19 cellular contexts compared by ENCODE assay signal in genomic region chr15:33009026-33009425, GRCh38.
"Had no signal": no experiment of that assay in that cellular context is flagged by ENCODE, and none has a peak within 500 bp of the region (broad histone marks: within the 10 kb centered on the region; RNA-seq: fewer than 3 reads in every experiment).

No MANE protein-coding gene starts in this region.

- H3K36me3 ChIP-seq: esophagus squamous epithelium, neutrophil had no signal

- H3K9me3 Mint-ChIP-seq: central memory CD8-positive, alpha-beta T cell; stimulated activated effector memory CD8-positive, alpha-beta T cell treated with anti-CD3 and anti-CD28 coated beads, Interleukin-12 subunit alpha, Interleukin-12 subunit beta, amount 100 ng/mL, for 72 hours; type B pancreatic cell had no signal

- ATAC-seq: foreskin keratinocyte; stimulated activated effector memory CD8-positive, alpha-beta T cell treated with anti-CD3 and anti-CD28 coated beads, Interleukin-12 subunit alpha, Interleukin-12 subunit beta, amount 100 ng/mL, for 72 hours had no signal

- H3K27me3 Mint-ChIP-seq: central memory CD8-positive, alpha-beta T cell; type B pancreatic cell had no signal

- H3K27ac ChIP-seq: foreskin keratinocyte, neutrophil had no signal

- H3K4me3 Mint-ChIP-seq: brain; central memory CD8-positive, alpha-beta T cell; immature natural killer cell; stimulated activated effector memory CD8-positive, alpha-beta T cell treated with anti-CD3 and anti-CD28 coated beads, Interleukin-12 subunit alpha, Interleukin-12 subunit beta, amount 100 ng/mL, for 72 hours; type B pancreatic cell had no signal

- H3K9me3 ChIP-seq: esophagus squamous epithelium, neutrophil had no signal

- H3K27me3 ChIP-seq: esophagus squamous epithelium, foreskin keratinocyte had no signal

- H3K4me3 ChIP-seq: esophagus squamous epithelium had no signal

- H3K27ac Mint-ChIP-seq: brain; immature natural killer cell; stimulated activated effector memory CD8-positive, alpha-beta T cell treated with anti-CD3 and anti-CD28 coated beads, Interleukin-12 subunit alpha, Interleukin-12 subunit beta, amount 100 ng/mL, for 72 hours; type B pancreatic cell had no signal

- FAIRE-seq: endothelial cell of umbilical vein had no signal

- DNase-seq: activated CD4-positive, alpha-beta T cell treated with anti-CD3 and anti-CD28 coated beads for 1 hour; activated CD4-positive, alpha-beta T cell treated with anti-CD3 and anti-CD28 coated beads, Interleukin-2, amount 50 U/mL, for 48 hours; activated effector memory CD4-positive, alpha-beta T cell treated with Interleukin-2 at 50 U/mL for 16 hours; activated naive CD4-positive, alpha-beta T cell treated with anti-CD3 and anti-CD28 coated beads, Interleukin-2, amount 50 U/mL, for 16 hours; cortex of kidney; effector CD8-positive, alpha-beta T cell; esophagus squamous epithelium; foreskin keratinocyte; head of caudate nucleus; immature natural killer cell; naive thymus-derived CD8-positive, alpha-beta T cell; T-helper 1 cell; T1000 had no signal

- H3K36me3 Mint-ChIP-seq: brain; immature natural killer cell; stimulated activated effector memory CD8-positive, alpha-beta T cell treated with anti-CD3 and anti-CD28 coated beads, Interleukin-12 subunit alpha, Interleukin-12 subunit beta, amount 100 ng/mL, for 72 hours had no signal

- H3K4me1 Mint-ChIP-seq: immature natural killer cell; stimulated activated effector memory CD8-positive, alpha-beta T cell treated with anti-CD3 and anti-CD28 coated beads, Interleukin-12 subunit alpha, Interleukin-12 subunit beta, amount 100 ng/mL, for 72 hours had no signal
